In genomic region chr17:72937687-72938086, GRCh38 we compare ENCODE assay signal across 22 cellular contexts.
"Had no signal": no experiment of that assay in that cellular context is flagged by ENCODE, and none has a peak within 500 bp of the region (broad histone marks: within the 10 kb centered on the region; RNA-seq: fewer than 3 reads in every experiment).

No MANE protein-coding gene starts in this region.

- FAIRE-seq: kidney had no signal

- ATAC-seq: activated CD4-positive, CD25-positive, alpha-beta regulatory T cell treated with anti-CD3 and anti-CD28 coated beads, Interleukin-2, amount 50 U/mL, for 24 hours; activated naive CD4-positive, alpha-beta T cell treated with anti-CD3 and anti-CD28 coated beads, Interleukin-2, amount 50 U/mL, for 72 hours; effector memory CD8-positive, alpha-beta T cell; foreskin keratinocyte; mucosa of descending colon; sciatic nerve; stimulated activated effector memory CD8-positive, alpha-beta T cell treated with anti-CD3 and anti-CD28 coated beads, Interleukin-12 subunit alpha, Interleukin-12 subunit beta, amount 100 ng/mL, for 72 hours had no signal

- H3K9me3 Mint-ChIP-seq: activated naive CD4-positive, alpha-beta T cell treated with anti-CD3 and anti-CD28 coated beads, Interleukin-2, amount 50 U/mL, for 72 hours; effector memory CD8-positive, alpha-beta T cell; naive B cell; stimulated activated effector memory CD8-positive, alpha-beta T cell treated with anti-CD3 and anti-CD28 coated beads, Interleukin-12 subunit alpha, Interleukin-12 subunit beta, amount 100 ng/mL, for 72 hours; T-helper 1 cell treated with Interleukin-12 subunit alpha and Interleukin-12 subunit beta and Interleukin-4 antibody, amounts not matched to agents 30 μg/mL and 1 μg/mL, for 36 hours had no signal

- H3K36me3 Mint-ChIP-seq: activated naive CD4-positive, alpha-beta T cell treated with anti-CD3 and anti-CD28 coated beads, Interleukin-2, amount 50 U/mL, for 72 hours; stimulated activated effector memory CD8-positive, alpha-beta T cell treated with anti-CD3 and anti-CD28 coated beads, Interleukin-12 subunit alpha, Interleukin-12 subunit beta, amount 100 ng/mL, for 72 hours had no signal

- H3K36me3 ChIP-seq: esophagus squamous epithelium, left ventricle myocardium inferior, ovary, vagina had no signal

- H3K4me3 Mint-ChIP-seq: effector memory CD8-positive, alpha-beta T cell; stimulated activated effector memory CD8-positive, alpha-beta T cell treated with anti-CD3 and anti-CD28 coated beads, Interleukin-12 subunit alpha, Interleukin-12 subunit beta, amount 100 ng/mL, for 72 hours; T-helper 1 cell treated with Interleukin-12 subunit alpha and Interleukin-12 subunit beta and Interleukin-4 antibody, amounts not matched to agents 30 μg/mL and 1 μg/mL, for 36 hours had no signal

- H3K27ac ChIP-seq: esophagus squamous epithelium, foreskin keratinocyte, left ventricle myocardium inferior, ovary, stomach, vagina had no signal

- H3K27me3 ChIP-seq: esophagus squamous epithelium, foreskin keratinocyte, ovary, stomach, vagina had no signal

- DNase-seq: activated CD8-positive, alpha-beta memory T cell treated with anti-CD3 and anti-CD28 coated beads for 24 hours; activated gamma-delta T cell treated with Interleukin-2 at 50 U/mL for 16 hours; effector memory CD8-positive, alpha-beta T cell; esophagus squamous epithelium; foreskin keratinocyte; head of caudate nucleus; kidney; left ventricle myocardium inferior; mammary epithelial cell; mucosa of descending colon; naive B cell; ovary; stimulated activated CD4-positive, alpha-beta T cell treated with anti-CD3 and anti-CD28 coated beads, Interleukin-4, amount 100 ng/mL, for 24 hours; stomach; trophoblast cell had no signal

- H3K4me3 ChIP-seq: esophagus squamous epithelium, left ventricle myocardium inferior, mucosa of descending colon, ovary, smooth muscle cell, stomach, vagina had no signal

- H3K27me3 Mint-ChIP-seq: effector memory CD8-positive, alpha-beta T cell; naive B cell had no signal

- H3K4me1 Mint-ChIP-seq: naive B cell; stimulated activated effector memory CD8-positive, alpha-beta T cell treated with anti-CD3 and anti-CD28 coated beads, Interleukin-12 subunit alpha, Interleukin-12 subunit beta, amount 100 ng/mL, for 72 hours had no signal

- H3K4me1 ChIP-seq: esophagus squamous epithelium, foreskin keratinocyte, left ventricle myocardium inferior, stomach, vagina had no signal

- H3K27ac Mint-ChIP-seq: effector memory CD8-positive, alpha-beta T cell; stimulated activated effector memory CD8-positive, alpha-beta T cell treated with anti-CD3 and anti-CD28 coated beads, Interleukin-12 subunit alpha, Interleukin-12 subunit beta, amount 100 ng/mL, for 72 hours; T-helper 1 cell treated with Interleukin-12 subunit alpha and Interleukin-12 subunit beta and Interleukin-4 antibody, amounts not matched to agents 30 μg/mL and 1 μg/mL, for 36 hours had no signal

- H3K4me2 ChIP-seq: smooth muscle cell had no signal

- H3K9me3 ChIP-seq: esophagus squamous epithelium, left ventricle myocardium inferior, mucosa of descending colon, ovary, stomach, vagina had no signal
